Comparison of ENCODE assay signal across 1 cellular context in the genomic region with DNA sequence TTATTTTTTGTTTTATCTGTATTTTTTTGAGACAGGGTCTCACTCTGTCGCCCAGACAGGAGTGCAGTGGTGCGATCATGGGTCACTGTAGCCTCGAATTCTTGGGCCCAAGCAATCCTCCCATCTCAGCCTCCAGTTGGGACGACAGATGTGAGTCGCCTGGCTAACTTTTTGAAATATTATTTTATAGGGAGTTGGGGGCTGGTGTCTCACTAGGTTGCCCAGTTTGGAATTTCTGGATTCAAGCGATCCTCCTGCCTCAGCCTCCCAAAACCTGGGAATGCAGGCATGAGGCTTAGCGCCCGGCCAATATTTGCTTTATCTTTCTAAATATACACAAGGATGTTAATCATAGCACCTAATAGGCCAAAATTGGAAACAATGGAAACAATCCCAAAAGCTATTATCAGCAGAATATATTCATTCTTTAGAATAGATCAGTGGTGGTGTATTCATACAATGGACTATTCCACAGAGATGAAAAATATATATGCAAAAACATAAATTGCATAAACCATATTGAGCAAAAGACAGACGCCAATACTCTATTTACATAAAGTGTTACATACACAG.
TF ChIP-seq lines count a peak whose summit lies in the region.

No MANE protein-coding gene starts in this region.

TF ChIP-seq in endothelial cell of umbilical vein, 7 proteins besides CTCF, POLR2A, EP300 and RAD21:
- TF ChIP-seq MYC (IDR thresholded peaks at IDR 0.05; ENCODE audit: low read depth, low read length) (no peak), FOS (IDR thresholded peaks at IDR 0.05; ENCODE audit: borderline replicate concordance, insufficient read depth, low read length) (no peak), GATA2 (IDR thresholded peaks at IDR 0.05; ENCODE audit: insufficient read depth, insufficient read length, low read depth, low read length) (no peak), EZH2 (IDR thresholded peaks at IDR 0.05; ENCODE audit: borderline replicate concordance, low read depth, low read length, severe bottlenecking) (no peak), JUN (IDR thresholded peaks at IDR 0.05; ENCODE audit: borderline replicate concordance, insufficient read depth, insufficient read length, low read depth) (no peak), POLR2AphosphoS5 (IDR thresholded peaks at IDR 0.05; ENCODE audit: insufficient read depth, low read depth, low read length) (no peak)
- TF ChIP-seq, protein P1, sequence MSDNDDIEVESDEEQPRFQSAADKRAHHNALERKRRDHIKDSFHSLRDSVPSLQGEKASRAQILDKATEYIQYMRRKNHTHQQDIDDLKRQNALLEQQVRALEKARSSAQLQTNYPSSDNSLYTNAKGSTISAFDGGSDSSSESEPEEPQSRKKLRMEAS (IDR thresholded peaks at IDR 0.05; ENCODE audit: insufficient read depth, insufficient read length), result no peak
